ENCODE assay signal across 14 cellular contexts in genomic region chr6:155106456-155107107, GRCh38.
DNase-seq lines count a peak whose midpoint lies in the region; ATAC-seq lines count a peak whose summit lies in the region.
"Had no signal": no experiment of that assay in that cellular context is flagged by ENCODE, and none has a peak within 500 bp of the region (broad histone marks: within the 10 kb centered on the region; RNA-seq: fewer than 3 reads in every experiment).

No MANE protein-coding gene starts in this region.

- WGBS in aorta, 2 donors, result 29 to 31% methylated on average over 8 of the region's 8 CpGs

- H3K9me3 Mint-ChIP-seq in stimulated activated naive CD8-positive, alpha-beta T cell treated with anti-CD3 and anti-CD28 coated beads, Interleukin-15, amount 100 ng/mL, for 72 hours, result no peaks in the 10 kb centered on the region
- H3K9me3 Mint-ChIP-seq: activated CD4-positive, alpha-beta T cell treated with anti-CD3 and anti-CD28 coated beads, Interleukin-2, amount 10 ng/mL, durations not matched to agents 7 days and 5 days had no signal

- ATAC-seq in stimulated activated naive CD8-positive, alpha-beta T cell treated with anti-CD3 and anti-CD28 coated beads, Interleukin-15, Interleukin-2, amounts not matched to agents 100 U/mL and 50 U/mL, for 24 hours, result peak; percentile 79
- no peak for ATAC-seq in stimulated activated naive CD8-positive, alpha-beta T cell treated with anti-CD3 and anti-CD28 coated beads, Interleukin-15, amount 100 ng/mL, for 72 hours
- ATAC-seq in aorta (ENCODE audit: low FRiP score) (peak; percentile 58), HG02588 (IDR thresholded peaks at IDR 0.05; ENCODE audit: unreplicated experiment) (no peak), GM19467 (IDR thresholded peaks at IDR 0.05; ENCODE audit: unreplicated experiment) (no peak)
- ATAC-seq: PC-3 had no signal

- H3K4me1 ChIP-seq in adipocyte (ENCODE audit: control insufficient read depth, insufficient read depth, low read length) (peaks cover 22% of the 10 kb centered on the region), aorta (ENCODE audit: control insufficient read depth in 1 of 2, insufficient read depth in 2 of 2, low read length in 2 of 2) (peaks cover 0 to 3% of the 10 kb centered on the region in 2 donors)

- H3K4me3 Mint-ChIP-seq in stimulated activated naive CD8-positive, alpha-beta T cell treated with anti-CD3 and anti-CD28 coated beads, Interleukin-15, amount 100 ng/mL, for 72 hours, result no peak overlapping the region
- H3K4me3 Mint-ChIP-seq: activated CD4-positive, alpha-beta T cell treated with anti-CD3 and anti-CD28 coated beads, Interleukin-2, amount 10 ng/mL, durations not matched to agents 7 days and 5 days had no signal

- no peak overlapping the region for H3K27ac Mint-ChIP-seq in stimulated activated naive CD8-positive, alpha-beta T cell treated with anti-CD3 and anti-CD28 coated beads, Interleukin-15, amount 100 ng/mL, for 72 hours

- H3K27ac ChIP-seq in aorta (ENCODE audit: low read depth in 1 of 2, low read length in 2 of 2), result peak overlapping the region in 1 of 2 donors; percentile 67

- peaks cover 25% of the 10 kb centered on the region for H3K27me3 Mint-ChIP-seq in stimulated activated naive CD8-positive, alpha-beta T cell treated with anti-CD3 and anti-CD28 coated beads, Interleukin-15, amount 100 ng/mL, for 72 hours
- H3K27me3 Mint-ChIP-seq: activated CD4-positive, alpha-beta T cell treated with anti-CD3 and anti-CD28 coated beads, Interleukin-2, amount 10 ng/mL, durations not matched to agents 7 days and 5 days had no signal

- no peaks in the 10 kb centered on the region for H3K36me3 ChIP-seq in adipocyte (ENCODE audit: control insufficient read depth, insufficient read depth, low read length, severe bottlenecking)
- no peaks in the 10 kb centered on the region for H3K36me3 ChIP-seq in aorta (ENCODE audit: control insufficient read depth in 1 of 2, insufficient read depth in 2 of 2, low read length in 1 of 2)

- DNase-seq in stimulated activated naive CD8-positive, alpha-beta T cell treated with anti-CD3 and anti-CD28 coated beads, Interleukin-15, Interleukin-2, amounts not matched to agents 100 U/mL and 50 U/mL, for 24 hours, result peak; percentile 21
- DNase-seq in stimulated activated naive CD8-positive, alpha-beta T cell treated with anti-CD3 and anti-CD28 coated beads, Interleukin-15, amount 100 ng/mL, for 72 hours, result no peak
- no peak for DNase-seq in adipocyte (ENCODE audit: low read depth)
- DNase-seq in inferior parietal cortex (ENCODE audit: extremely low spot score), result peak; percentile 30
- no peak for DNase-seq in aorta
- DNase-seq in KG1 (lab: John Stamatoyannopoulos, UW), result no peak
- DNase-seq: activated CD4-positive, alpha-beta T cell treated with anti-CD3 and anti-CD28 coated beads, Interleukin-2, amount 10 ng/mL, durations not matched to agents 7 days and 5 days; dermis blood vessel endothelial cell; NCI-H1048; PC-3; posterior cingulate gyrus; stimulated activated CD4-positive, alpha-beta T cell treated with anti-CD3 and anti-CD28 coated beads, Interleukin-1b, Interleukin-23, amount 100 ng/mL, for 48 hours had no signal

- no peaks in the 10 kb centered on the region for H3K27me3 ChIP-seq in adipocyte (replicated peaks; ENCODE audit: control insufficient read depth, insufficient read depth, low read length)
- H3K27me3 ChIP-seq in aorta (ENCODE audit: control insufficient read depth in 1 of 2, insufficient read depth in 2 of 2, low read length in 1 of 2), result no peaks in the 10 kb centered on the region

- H3K9me3 ChIP-seq in adipocyte (ENCODE audit: control insufficient read depth, low read length) (no peaks in the 10 kb centered on the region), aorta (ENCODE audit: control insufficient read depth, low read length) (no peaks in the 10 kb centered on the region)

- intact Hi-C loops in aorta (cut with DNase I), result no loop called here

- H3K9ac ChIP-seq in adipocyte (ENCODE audit: low read length), result no peak overlapping the region

- H3K4me3 ChIP-seq in adipocyte (ENCODE audit: low read length) (peak overlapping the region; percentile 11), aorta (ENCODE audit: low read length in 2 of 2) (peak overlapping the region in 1 of 2 donors; percentile 64)

- peaks cover 36% of the 10 kb centered on the region for H3K4me1 Mint-ChIP-seq in stimulated activated naive CD8-positive, alpha-beta T cell treated with anti-CD3 and anti-CD28 coated beads, Interleukin-15, amount 100 ng/mL, for 72 hours

Comparison
In these comparisons a context has a peak if more than half of its experiments do, and no peak if none do; other contexts are left out.
1. ATAC-seq: peak in stimulated activated naive CD8-positive, alpha-beta T cell treated with anti-CD3 and anti-CD28 coated beads, Interleukin-15, Interleukin-2, amounts not matched to agents 100 U/mL and 50 U/mL, for 24 hours (single experiment) and aorta (single experiment); none in stimulated activated naive CD8-positive, alpha-beta T cell treated with anti-CD3 and anti-CD28 coated beads, Interleukin-15, amount 100 ng/mL, for 72 hours (single experiment), HG02588 (single experiment) and GM19467 (single experiment).
2. DNase-seq: peak in stimulated activated naive CD8-positive, alpha-beta T cell treated with anti-CD3 and anti-CD28 coated beads, Interleukin-15, Interleukin-2, amounts not matched to agents 100 U/mL and 50 U/mL, for 24 hours (single experiment) and inferior parietal cortex (single experiment); none in stimulated activated naive CD8-positive, alpha-beta T cell treated with anti-CD3 and anti-CD28 coated beads, Interleukin-15, amount 100 ng/mL, for 72 hours (0 of 2), adipocyte (single experiment), aorta (0 of 2) and KG1 (single experiment).